14 cellular contexts compared by ENCODE assay signal in genomic region chr2:60483400-60483799, GRCh38.
A peak's percentile ranks its signal among the peaks of the same experiment; 100 is the strongest.
DNase-seq lines count a peak whose midpoint lies in the region; ATAC-seq and TF ChIP-seq lines count a peak whose summit lies in the region.
"Had no signal": no experiment of that assay in that cellular context is flagged by ENCODE, and none has a peak within 500 bp of the region (broad histone marks: within the 10 kb centered on the region; RNA-seq: fewer than 3 reads in every experiment).

No MANE protein-coding gene starts in this region.

- TF ChIP-seq POLR2A in vagina (IDR thresholded peaks at IDR 0.05) (no peak), lower leg skin (IDR thresholded peaks at IDR 0.05) (no peak)

- H3K27ac ChIP-seq in vagina = no peak overlapping the region
- H3K27ac ChIP-seq: ovary had no signal

- H3K4me1 Mint-ChIP-seq in stimulated activated naive CD8-positive, alpha-beta T cell treated with anti-CD3 and anti-CD28 coated beads, Interleukin-15, Interleukin-2, amounts not matched to agents 100 ng/mL and 50 ng/mL, for 24 hours (ENCODE audit: low read depth) = peaks cover 35% of the 10 kb centered on the region

- H3K4me3 ChIP-seq in astrocyte of the spinal cord (ENCODE audit: low read depth, low read length) (no peak overlapping the region), vagina (no peak overlapping the region), lower leg skin (ENCODE audit: low read depth, poor library complexity, severe bottlenecking) (no peak overlapping the region)
- H3K4me3 ChIP-seq: ovary, upper lobe of left lung had no signal

- H3K9me3 Mint-ChIP-seq in stimulated activated naive CD8-positive, alpha-beta T cell treated with anti-CD3 and anti-CD28 coated beads, Interleukin-15, Interleukin-2, amounts not matched to agents 100 ng/mL and 50 ng/mL, for 24 hours = no peaks in the 10 kb centered on the region
- H3K9me3 Mint-ChIP-seq: WTC11 had no signal

- DNase-seq in stimulated activated naive CD8-positive, alpha-beta T cell treated with anti-CD3 and anti-CD28 coated beads, Interleukin-15, Interleukin-2, amounts not matched to agents 100 U/mL and 50 U/mL, for 24 hours = no peak
- DNase-seq in astrocyte of the spinal cord (ENCODE audit: low read depth, low spot score) = peak; percentile 59
- DNase-seq in kidney tubule cell (ENCODE audit: low spot score) = peak; percentile 31
- DNase-seq in vagina (ENCODE audit: extremely low spot score in 2 of 2) = no peak
- DNase-seq in lower leg skin (ENCODE audit: low spot score in 2 of 2) = no peak
- DNase-seq in stimulated activated naive CD4-positive, alpha-beta T cell (lab: John Stamatoyannopoulos, UW) = no peak
- DNase-seq: activated CD8-positive, alpha-beta memory T cell treated with anti-CD3 and anti-CD28 coated beads, Interleukin-2, amount 50 U/mL, for 48 hours; DND-41; ovary had no signal

- no peaks in the 10 kb centered on the region for H3K9me3 ChIP-seq in vagina
- H3K9me3 ChIP-seq: ovary, upper lobe of left lung had no signal

- H3K27ac Mint-ChIP-seq in stimulated activated naive CD8-positive, alpha-beta T cell treated with anti-CD3 and anti-CD28 coated beads, Interleukin-15, Interleukin-2, amounts not matched to agents 100 ng/mL and 50 ng/mL, for 24 hours = peak overlapping the region; percentile 17

- ATAC-seq in stimulated activated naive CD8-positive, alpha-beta T cell treated with anti-CD3 and anti-CD28 coated beads, Interleukin-15, Interleukin-2, amounts not matched to agents 100 U/mL and 50 U/mL, for 24 hours = no peak
- no peak for ATAC-seq in GM21360 (IDR thresholded peaks at IDR 0.05; ENCODE audit: unreplicated experiment)
- ATAC-seq: HCT116 had no signal

- intact Hi-C loops in vagina (cut with DNase I) (no loop called here), lower leg skin (cut with DNase I; ENCODE audit: low total_unique reads) (no loop called here)

- no peak overlapping the region for H3K4me3 Mint-ChIP-seq in stimulated activated naive CD8-positive, alpha-beta T cell treated with anti-CD3 and anti-CD28 coated beads, Interleukin-15, Interleukin-2, amounts not matched to agents 100 ng/mL and 50 ng/mL, for 24 hours
- H3K4me3 Mint-ChIP-seq: WTC11 had no signal

- no peak for TF ChIP-seq CTCF in astrocyte of the spinal cord (IDR thresholded peaks at IDR 0.05; ENCODE audit: low read depth, low read length)
- TF ChIP-seq CTCF in vagina (IDR thresholded peaks at IDR 0.05) = no peak
- no peak for TF ChIP-seq CTCF in lower leg skin (IDR thresholded peaks at IDR 0.05)

- no peaks in the 10 kb centered on the region for H3K36me3 ChIP-seq in vagina
- H3K36me3 ChIP-seq: ovary, upper lobe of left lung had no signal

- no peaks in the 10 kb centered on the region for H3K36me3 Mint-ChIP-seq in stimulated activated naive CD8-positive, alpha-beta T cell treated with anti-CD3 and anti-CD28 coated beads, Interleukin-15, Interleukin-2, amounts not matched to agents 100 ng/mL and 50 ng/mL, for 24 hours (ENCODE audit: low read depth)

- H3K4me1 ChIP-seq in vagina = peaks cover 15% of the 10 kb centered on the region

- no peaks in the 10 kb centered on the region for H3K27me3 ChIP-seq in vagina
- H3K27me3 ChIP-seq: ovary, upper lobe of left lung had no signal

- WGBS in lower leg skin, 2 donors = 37 to 46% methylated on average over 3 of the region's 3 CpGs

- no peaks in the 10 kb centered on the region for H3K27me3 Mint-ChIP-seq in stimulated activated naive CD8-positive, alpha-beta T cell treated with anti-CD3 and anti-CD28 coated beads, Interleukin-15, Interleukin-2, amounts not matched to agents 100 ng/mL and 50 ng/mL, for 24 hours

- in situ Hi-C loops in astrocyte of the spinal cord (cut with HindIII; ENCODE audit: low sequenced_read_pairs) = no loop called here

Comparison
In these comparisons a context has a peak if more than half of its experiments do, and no peak if none do; other contexts are left out.
1. DNase-seq: peak in astrocyte of the spinal cord (single experiment) and kidney tubule cell (single experiment); none in stimulated activated naive CD8-positive, alpha-beta T cell treated with anti-CD3 and anti-CD28 coated beads, Interleukin-15, Interleukin-2, amounts not matched to agents 100 U/mL and 50 U/mL, for 24 hours (single experiment), vagina (0 of 2), lower leg skin (0 of 2) and stimulated activated naive CD4-positive, alpha-beta T cell (0 of 6).